ENCODE assay signal across 8 cellular contexts in genomic region chr6:33416386-33417126, GRCh38. TPM values are rescaled to one million over a fixed set of nuclear protein-coding genes. Genes with fewer than 3 reads are reported as not detected.
A peak's percentile ranks its signal among the peaks of the same experiment; 100 is the strongest.
DNase-seq lines count a peak whose midpoint lies in the region; ATAC-seq, FAIRE-seq and TF ChIP-seq lines count a peak whose summit lies in the region.

No MANE protein-coding gene starts in this region.

- TF ChIP-seq CTCF in RWPE2 (IDR thresholded peaks at IDR 0.05; ENCODE audit: poor library complexity, severe bottlenecking) (no peak), epithelial cell of proximal tubule (conservative IDR thresholded peaks at IDR 0.05; ENCODE audit: low read depth, low read length) (no peak), retinal pigment epithelial cell (conservative IDR thresholded peaks at IDR 0.05; ENCODE audit: low read depth, low read length) (no peak)

- DNase-seq in GM12892 (ENCODE audit: insufficient read length): no peak
- DNase-seq in RWPE2 (ENCODE audit: low spot score): no peak
- no peak for DNase-seq in epithelial cell of proximal tubule (ENCODE audit: low read depth)
- DNase-seq in retinal pigment epithelial cell (ENCODE audit: low read depth): no peak
- no peak for DNase-seq in A172 (ENCODE audit: low spot score)
- DNase-seq in NCI-H1048 (lab: John Stamatoyannopoulos, UW): no peak
- no peak for DNase-seq in NCI-H128 (lab: John Stamatoyannopoulos, UW; ENCODE audit: unreplicated experiment)

- TF ChIP-seq POLR2A in GM12892 (IDR thresholded peaks at IDR 0.05; ENCODE audit: low read depth, low read length): peak; percentile 56

- H3K36me3 ChIP-seq in RWPE2 (ENCODE audit: low read depth): peaks cover 34% of the 10 kb centered on the region

- no peak for ATAC-seq in RWPE2 (ENCODE audit: low read depth)
- no peak for ATAC-seq in HG02840 (IDR thresholded peaks at IDR 0.05; ENCODE audit: low FRiP score, unreplicated experiment)

- peak overlapping the region; percentile 43 for H3K4me3 ChIP-seq in RWPE2 (ENCODE audit: severe bottlenecking)
- peak overlapping the region; percentile 96 for H3K4me3 ChIP-seq in epithelial cell of proximal tubule (ENCODE audit: low read depth, low read length)
- H3K4me3 ChIP-seq in retinal pigment epithelial cell (ENCODE audit: low read length): peak overlapping the region; percentile 88

- H3K27me3 ChIP-seq in RWPE2 (ENCODE audit: insufficient read depth, poor library complexity, severe bottlenecking): no peaks in the 10 kb centered on the region

- peaks cover 14% of the 10 kb centered on the region for H3K4me1 ChIP-seq in RWPE2 (ENCODE audit: insufficient read depth, poor library complexity, severe bottlenecking)

- peak overlapping the region; percentile 82 for H3K27ac ChIP-seq in RWPE2 (ENCODE audit: poor library complexity, severe bottlenecking)

- FAIRE-seq in GM12892 (lab: Jason Lieb, UNC): peak; percentile 91

- no peaks in the 10 kb centered on the region for H3K9me3 ChIP-seq in RWPE2 (ENCODE audit: severe bottlenecking)

RNA-seq across cellular contexts. Expression of gene CUTA, which starts 1.4 kb away (rescaled TPM):
- 154 TPM for polyA plus RNA-seq in GM12892 (2012; ENCODE audit: missing spikeins)
- 206 and 273 TPM in 2 replicates for total RNA-seq in epithelial cell of proximal tubule
- 298 and 347 TPM in 2 replicates for total RNA-seq in A172 (2014; rRNA removed; shearing (Covaris generic))

RNA-seq across cellular contexts. Expression of gene SYNGAP1, which starts 3.3 kb away (rescaled TPM):
- polyA plus RNA-seq in GM12892 (2012; ENCODE audit: missing spikeins): 4.8 TPM
- 0.87 and 2.3 TPM in 2 replicates for total RNA-seq in epithelial cell of proximal tubule
- total RNA-seq in A172 (2014; rRNA removed; shearing (Covaris generic)): 1.8 and 2.5 TPM in 2 replicates

RNA-seq across cellular contexts. Expression of gene PHF1, which starts 5.7 kb away (rescaled TPM):
- polyA plus RNA-seq in GM12892 (2012; ENCODE audit: missing spikeins): 17.4 TPM
- total RNA-seq in epithelial cell of proximal tubule: 20.7 and 25.4 TPM in 2 replicates
- total RNA-seq in A172 (2014; rRNA removed; shearing (Covaris generic)): 36.0 and 40.8 TPM in 2 replicates

RNA-seq across cellular contexts. Expression of gene KIFC1, which starts 24.9 kb away (rescaled TPM):
- 29.9 TPM for polyA plus RNA-seq in GM12892 (2012; ENCODE audit: missing spikeins)
- 117 and 126 TPM in 2 replicates for total RNA-seq in epithelial cell of proximal tubule
- total RNA-seq in A172 (2014; rRNA removed; shearing (Covaris generic)): 53.2 and 55.6 TPM in 2 replicates

RNA-seq across cellular contexts. Expression of gene ZBTB9, which starts 37.8 kb away (rescaled TPM):
- 6.1 TPM for polyA plus RNA-seq in GM12892 (2012; ENCODE audit: missing spikeins)
- 4.3 and 4.6 TPM in 2 replicates for total RNA-seq in epithelial cell of proximal tubule
- 5.3 and 7.4 TPM in 2 replicates for total RNA-seq in A172 (2014; rRNA removed; shearing (Covaris generic))

Comparison
In these comparisons a context has a peak if more than half of its experiments do, and no peak if none do; other contexts are left out.
1. H3K4me3 ChIP-seq: peak in every context shown above with its lines; median percentile 96 in epithelial cell of proximal tubule; 88 in retinal pigment epithelial cell; 43 in RWPE2.